In genomic region chr1:153223040-153223891, GRCh38 we compare ENCODE assay signal across 8 cellular contexts. TPM values are rescaled to one million over a fixed set of nuclear protein-coding genes. Genes with fewer than 3 reads are reported as not detected.
DNase-seq lines count a peak whose midpoint lies in the region; ATAC-seq and TF ChIP-seq lines count a peak whose summit lies in the region.
"Not testable (repeated sequence)": the region's sequence is repeated elsewhere in the genome, so short reads cannot be mapped to it uniquely, and the experiment has no call there.

No MANE protein-coding gene starts in this region.

- H3K9me3 ChIP-seq in parathyroid adenoma (ENCODE audit: control insufficient read depth, low read length); upper lobe of left lung: not testable (repeated sequence)

- H3K27ac ChIP-seq in parathyroid adenoma, upper lobe of left lung: not testable (repeated sequence)

- H3K4me3 ChIP-seq in parathyroid adenoma (ENCODE audit: low read depth, low read length); upper lobe of left lung: not testable (repeated sequence)

- H3K4me1 ChIP-seq in parathyroid adenoma, upper lobe of left lung: not testable (repeated sequence)

- H3K27ac Mint-ChIP-seq in activated naive CD8-positive, alpha-beta T cell treated with anti-CD3 and anti-CD28 coated beads, Interleukin-2, amount 10 ng/mL, durations not matched to agents 7 days and 5 days, result not testable (repeated sequence)

- H3K36me3 Mint-ChIP-seq in activated naive CD8-positive, alpha-beta T cell treated with anti-CD3 and anti-CD28 coated beads, Interleukin-2, amount 10 ng/mL, durations not matched to agents 7 days and 5 days, result not testable (repeated sequence)

- H3K4me2 ChIP-seq in parathyroid adenoma (ENCODE audit: low read length), result not testable (repeated sequence)

- TF ChIP-seq CTCF in parathyroid adenoma (IDR thresholded peaks at IDR 0.05) (peak; percentile 52), upper lobe of left lung (IDR thresholded peaks at IDR 0.05) (peak; percentile 48 to 71 (median 58))

- DNase-seq in GM04504 (ENCODE audit: low read depth), result peak; percentile 3
- DNase-seq in NCI-H1694 treated with DMSO at 0.1 percent for 48 hours (lab: John Stamatoyannopoulos, UW), result peak; percentile 12
- DNase-seq in T follicular helper cell (ENCODE audit: low read depth), result peak; percentile 17
- peak; percentile 53 for DNase-seq in activated naive CD8-positive, alpha-beta T cell treated with anti-CD3 and anti-CD28 coated beads, Interleukin-2, amount 10 ng/mL, durations not matched to agents 7 days and 5 days
- DNase-seq in Right ventricle myocardium superior, result peak; percentile 65
- peak in 1 of 2 donors; percentile 59 for DNase-seq in upper lobe of left lung

- not testable (repeated sequence) for H3K9ac ChIP-seq in parathyroid adenoma

- ATAC-seq in HG02759 (IDR thresholded peaks at IDR 0.05; ENCODE audit: unreplicated experiment), result peak; percentile 77
- peak; percentile 52 for ATAC-seq in activated naive CD8-positive, alpha-beta T cell treated with anti-CD3 and anti-CD28 coated beads, Interleukin-2, amount 10 ng/mL, durations not matched to agents 7 days and 5 days (ENCODE audit: low read depth)
- ATAC-seq in Right ventricle myocardium superior (ENCODE audit: poor library complexity), result peak; percentile 85
- ATAC-seq in upper lobe of left lung (ENCODE audit: low FRiP score in 2 of 2), result peak; percentile 77 to 90

- TF ChIP-seq EP300 in upper lobe of left lung (IDR thresholded peaks at IDR 0.05), result not testable (repeated sequence)

- not testable (repeated sequence) for H3K4me1 Mint-ChIP-seq in activated naive CD8-positive, alpha-beta T cell treated with anti-CD3 and anti-CD28 coated beads, Interleukin-2, amount 10 ng/mL, durations not matched to agents 7 days and 5 days

- not testable (repeated sequence) for H3K36me3 ChIP-seq in parathyroid adenoma (ENCODE audit: control insufficient read depth, insufficient read depth, low read length); upper lobe of left lung

- 47 to 49% methylated on average over 15 to 16 of the region's 16 CpGs for WGBS in upper lobe of left lung, 2 donors

- not testable (repeated sequence) for TF ChIP-seq POLR2A in upper lobe of left lung (IDR thresholded peaks at IDR 0.05)

- POLR2A ChIA-PET in activated naive CD8-positive, alpha-beta T cell treated with anti-CD3 and anti-CD28 coated beads, Interleukin-2, amount 10 ng/mL, durations not matched to agents 7 days and 5 days (lab: Charles Lee), result not testable (repeated sequence)

- not testable (repeated sequence) for H3K9me3 Mint-ChIP-seq in activated naive CD8-positive, alpha-beta T cell treated with anti-CD3 and anti-CD28 coated beads, Interleukin-2, amount 10 ng/mL, durations not matched to agents 7 days and 5 days

- not testable (repeated sequence) for H3K27me3 ChIP-seq in parathyroid adenoma (ENCODE audit: control insufficient read depth, insufficient read depth, low read length); upper lobe of left lung

- H3K27me3 Mint-ChIP-seq in activated naive CD8-positive, alpha-beta T cell treated with anti-CD3 and anti-CD28 coated beads, Interleukin-2, amount 10 ng/mL, durations not matched to agents 7 days and 5 days, result not testable (repeated sequence)

- H3K4me3 Mint-ChIP-seq in activated naive CD8-positive, alpha-beta T cell treated with anti-CD3 and anti-CD28 coated beads, Interleukin-2, amount 10 ng/mL, durations not matched to agents 7 days and 5 days, result not testable (repeated sequence)

- intact Hi-C loops in Right ventricle myocardium superior (cut with DNase I), result loop anchor here (10.0 kb wide), 1 partner anchor 358 kb away; no protein-coding TSS in a partner anchor

- not testable (repeated sequence) for H2AFZ ChIP-seq in parathyroid adenoma

- H3K79me2 ChIP-seq in parathyroid adenoma, result not testable (repeated sequence)

RNA-seq across cellular contexts. Expression of gene PRR9, which starts 5.9 kb away (rescaled TPM):
- not detected for total RNA-seq in activated naive CD8-positive, alpha-beta T cell treated with anti-CD3 and anti-CD28 coated beads, Interleukin-2, amount 10 ng/mL, durations not matched to agents 7 days and 5 days
- total RNA-seq in Right ventricle myocardium superior (not detected), upper lobe of left lung (not detected)

RNA-seq across cellular contexts. Expression of gene LELP1, which starts 20.0 kb away (rescaled TPM):
- not detected for total RNA-seq in activated naive CD8-positive, alpha-beta T cell treated with anti-CD3 and anti-CD28 coated beads, Interleukin-2, amount 10 ng/mL, durations not matched to agents 7 days and 5 days
- total RNA-seq in Right ventricle myocardium superior (not detected), upper lobe of left lung (not detected)

RNA-seq across cellular contexts. Expression of gene LORICRIN, which starts 36.2 kb away (rescaled TPM):
- not detected for total RNA-seq in activated naive CD8-positive, alpha-beta T cell treated with anti-CD3 and anti-CD28 coated beads, Interleukin-2, amount 10 ng/mL, durations not matched to agents 7 days and 5 days
- total RNA-seq in Right ventricle myocardium superior (not detected), upper lobe of left lung (not detected)
